Comparison of ENCODE assay signal across 8 cellular contexts in genomic region chr14:99524804-99525698, GRCh38. TPM values are rescaled to one million over a fixed set of nuclear protein-coding genes. Genes with fewer than 3 reads are reported as not detected.
A peak's percentile ranks its signal among the peaks of the same experiment; 100 is the strongest.
DNase-seq lines count a peak whose midpoint lies in the region; FAIRE-seq and TF ChIP-seq lines count a peak whose summit lies in the region.

No MANE protein-coding gene starts in this region.

- CTCF ChIA-PET in A673 (lab: Charles Lee) = no interaction called here

- H3K4me3 ChIP-seq in A673 (ENCODE audit: low read depth, low read length, poor library complexity, severe bottlenecking) (no peak overlapping the region), keratinocyte (ENCODE audit: control insufficient read depth in 2 of 3, extremely low read depth in 1 of 3, insufficient read depth in 2 of 3, low read depth in 1 of 3, low read length in 3 of 3) (no peak overlapping the region)

- H3T11ph ChIP-seq in H9 (ENCODE audit: low read length) = no peak overlapping the region

- H3K4me1 Mint-ChIP-seq in H9 = peaks cover 59 to 79% of the 10 kb centered on the region in 2 experiments
- peaks cover 7% of the 10 kb centered on the region for H3K4me1 Mint-ChIP-seq in activated T-helper 1 cell treated with anti-CD3 and anti-CD28 coated beads, Interleukin-12 subunit alpha, Interleukin-12 subunit beta, Interleukin-2, Interleukin-4 antibody, amounts not matched to agents 30 ng/mL and 10 ng/mL and 1 ng/mL, durations not matched to agents 14 hours and 24 hours and 36 hours (ENCODE audit: low read depth)

- no peak overlapping the region for H3K56ac ChIP-seq in H9 (ENCODE audit: insufficient read length, low read depth, low read length)

- POLR2A ChIA-PET in A673 (lab: Charles Lee; ENCODE audit: low non-redundant PET) = no interaction called here

- H2AFZ ChIP-seq in H9 (ENCODE audit: low read length) (no peak overlapping the region), keratinocyte (ENCODE audit: control insufficient read depth, low read length) (no peak overlapping the region)

- intact Hi-C loops in A673 (cut with micrococcal nuclease; ENCODE audit: unreplicated experiment) = no loop called here
- intact Hi-C loops in activated T-helper 1 cell treated with anti-CD3 and anti-CD28 coated beads, Interleukin-12 subunit alpha, Interleukin-12 subunit beta, Interleukin-2, Interleukin-4 antibody, amounts not matched to agents 30 ng/mL and 10 ng/mL and 1 ng/mL, durations not matched to agents 14 hours and 24 hours and 36 hours (cut with micrococcal nuclease) = no loop called here

- H3K27ac ChIP-seq in A673 (ENCODE audit: low read depth, low read length, poor library complexity, severe bottlenecking) (no peak overlapping the region), H9 (ENCODE audit: insufficient read length, low read depth, low read length) (no peak overlapping the region), keratinocyte (ENCODE audit: control insufficient read depth, insufficient read depth, low read length) (no peak overlapping the region)

- no peaks in the 10 kb centered on the region for H3K9me3 ChIP-seq in A673 (ENCODE audit: low read depth, low read length, poor library complexity, severe bottlenecking)
- no peaks in the 10 kb centered on the region for H3K9me3 ChIP-seq in H9 (ENCODE audit: control insufficient read depth, low read depth, low read length)
- no peaks in the 10 kb centered on the region for H3K9me3 ChIP-seq in keratinocyte (ENCODE audit: control insufficient read depth, low read depth, low read length)

- H3K79me1 ChIP-seq in H9 (ENCODE audit: insufficient read depth, low read depth, low read length, poor library complexity, severe bottlenecking) = no peaks in the 10 kb centered on the region

- H3K23ac ChIP-seq in H9 (ENCODE audit: insufficient read length, low read depth, low read length) = no peak overlapping the region

- no peak overlapping the region for H4K5ac ChIP-seq in H9 (ENCODE audit: insufficient read length, low read depth, low read length)

- no peak overlapping the region for H2AK5ac ChIP-seq in H9 (ENCODE audit: insufficient read length, low read length)

- dilution Hi-C loops in keratinocyte (cut with MboI; ENCODE audit: extremely low pct_ligation_motif_present, low sequenced_read_pairs) = no loop called here

- H2BK120ac ChIP-seq in H9 (ENCODE audit: low read depth, low read length, poor library complexity, severe bottlenecking) = no peak overlapping the region

- H2BK5ac ChIP-seq in H9 (ENCODE audit: insufficient read length, low read length) = no peak overlapping the region

- no peak overlapping the region for H3K4ac ChIP-seq in H9 (ENCODE audit: low read depth, low read length)

- no peaks in the 10 kb centered on the region for H3K9me1 ChIP-seq in keratinocyte (ENCODE audit: control insufficient read depth, extremely low read depth, insufficient read depth, low read length)

- BruUV-seq in A673 (replicated peaks; lab: Mats Ljungman, UMichigan) = no TSS peak

- no peak overlapping the region for H3K14ac ChIP-seq in H9 (ENCODE audit: insufficient read depth, low read length)

- H3K36me3 Mint-ChIP-seq in H9 (ENCODE audit: insufficient read depth in 1 of 3, low read depth in 3 of 3) = peaks cover 0 to 7% (median 0%) of the 10 kb centered on the region in 3 experiments; a peak in 2 of 7 replicates
- H3K36me3 Mint-ChIP-seq in activated T-helper 1 cell treated with anti-CD3 and anti-CD28 coated beads, Interleukin-12 subunit alpha, Interleukin-12 subunit beta, Interleukin-2, Interleukin-4 antibody, amounts not matched to agents 30 ng/mL and 10 ng/mL and 1 ng/mL, durations not matched to agents 14 hours and 24 hours and 36 hours (ENCODE audit: low read depth) = no peaks in the 10 kb centered on the region

- peak overlapping the region in 1 of 2 experiments; percentile 29; a peak in 1 of 5 replicates for H3K4me3 Mint-ChIP-seq in H9
- no peak overlapping the region for H3K4me3 Mint-ChIP-seq in activated T-helper 1 cell treated with anti-CD3 and anti-CD28 coated beads, Interleukin-12 subunit alpha, Interleukin-12 subunit beta, Interleukin-2, Interleukin-4 antibody, amounts not matched to agents 30 ng/mL and 10 ng/mL and 1 ng/mL, durations not matched to agents 14 hours and 24 hours and 36 hours

- H3K27me3 ChIP-seq in A673 (replicated peaks; ENCODE audit: insufficient read depth, low read depth, low read length, poor library complexity) = no peaks in the 10 kb centered on the region
- H3K27me3 ChIP-seq in H9 (ENCODE audit: insufficient read depth, low read length) = no peaks in the 10 kb centered on the region
- no peaks in the 10 kb centered on the region for H3K27me3 ChIP-seq in keratinocyte (ENCODE audit: control insufficient read depth, extremely low read depth, insufficient read depth, low read length)

- no peak overlapping the region for H2BK15ac ChIP-seq in H9 (ENCODE audit: low read depth, low read length)

- H4K91ac ChIP-seq in H9 (ENCODE audit: insufficient read length, low read depth, low read length) = no peak overlapping the region

- no peak for FAIRE-seq in keratinocyte (lab: Jason Lieb, UNC)
- FAIRE-seq in HTR-8/SVneo (lab: Jason Lieb, UNC) = no peak

- H3K4me1 ChIP-seq in A673 (ENCODE audit: insufficient read depth, low read length, poor library complexity, severe bottlenecking) (peaks cover 11% of the 10 kb centered on the region), H9 (ENCODE audit: insufficient read depth, low read length) (peaks cover 11% of the 10 kb centered on the region; the same call in 1 of the 2 replicates), keratinocyte (ENCODE audit: control insufficient read depth, extremely low read depth, insufficient read depth, low read length) (peaks cover 4% of the 10 kb centered on the region)

- H3K4me2 ChIP-seq in H9 (ENCODE audit: insufficient read depth, insufficient read length, low read length) (no peak overlapping the region), keratinocyte (ENCODE audit: control insufficient read depth, extremely low read depth, insufficient read depth, low read depth, low read length) (no peak overlapping the region)

- no peaks in the 10 kb centered on the region for H3K23me2 ChIP-seq in H9 (ENCODE audit: insufficient read length, low read depth, low read length, poor library complexity, severe bottlenecking)

- H3K36me3 ChIP-seq in A673 (ENCODE audit: insufficient read depth, low read length, poor library complexity, severe bottlenecking) (no peaks in the 10 kb centered on the region), keratinocyte (ENCODE audit: control insufficient read depth in 2 of 2, extremely low read depth in 1 of 2, insufficient read depth in 2 of 2, low read length in 2 of 2) (peaks cover 2% of the 10 kb centered on the region in 2 experiments)

- no peak overlapping the region for H2BK20ac ChIP-seq in H9 (ENCODE audit: low read depth, low read length, poor library complexity, severe bottlenecking)

- H2BK12ac ChIP-seq in H9 (ENCODE audit: insufficient read length, low read depth, low read length) = no peak overlapping the region

- WGBS in H9 (ENCODE audit: extremely low coverage, insufficient read length, low lambda C conversion rate) = no CpG with 5 or more reads among the region's 17 CpGs

- peak; percentile 43 for DNase-seq in A673 (ENCODE audit: low spot score)
- DNase-seq in H9 = no peak
- DNase-seq in activated T-helper 1 cell treated with anti-CD3 and anti-CD28 coated beads, Interleukin-12 subunit alpha, Interleukin-12 subunit beta, Interleukin-2, Interleukin-4 antibody, amounts not matched to agents 30 ng/mL and 10 ng/mL and 1 ng/mL, durations not matched to agents 14 hours and 24 hours and 36 hours (ENCODE audit: low spot score) = no peak
- DNase-seq in keratinocyte (ENCODE audit: low read depth, low spot score) = no peak
- DNase-seq in KG1 (lab: John Stamatoyannopoulos, UW) = no peak
- no peak for DNase-seq in DMS79 treated with DMSO at 0.1 percent for 48 hours (lab: John Stamatoyannopoulos, UW)
- DNase-seq in HTR-8/SVneo (ENCODE audit: insufficient read length, low spot score) = no peak
- no peak for DNase-seq in ecto neural progenitor cell (ENCODE audit: low spot score)

- H3K79me2 ChIP-seq in H9 (ENCODE audit: insufficient read depth, low read length) (no peaks in the 10 kb centered on the region), keratinocyte (ENCODE audit: control insufficient read depth, insufficient read depth, low read length) (peaks cover 29% of the 10 kb centered on the region)

- H3K9ac ChIP-seq in H9 (ENCODE audit: extremely low read depth, insufficient read length, low read length) = no peak overlapping the region
- H3K9ac ChIP-seq in keratinocyte (ENCODE audit: control insufficient read depth, extremely low read depth, insufficient read depth, low read length) = no peak overlapping the region

- no peak overlapping the region for H3K18ac ChIP-seq in H9 (ENCODE audit: insufficient read length, low read depth, low read length)

- H4K20me1 ChIP-seq in H9 (ENCODE audit: control insufficient read depth, insufficient read depth, insufficient read length) (no peaks in the 10 kb centered on the region), keratinocyte (ENCODE audit: control insufficient read depth, extremely low read depth, insufficient read depth, low read length) (peaks cover 5% of the 10 kb centered on the region)

- H4K8ac ChIP-seq in H9 (replicated peaks; ENCODE audit: insufficient read length, low read depth, low read length) = no peak overlapping the region

- no peaks in the 10 kb centered on the region; the same call in 1 of the 2 replicates for H3K27me3 Mint-ChIP-seq in H9 (ENCODE audit: low read depth)
- H3K27me3 Mint-ChIP-seq in activated T-helper 1 cell treated with anti-CD3 and anti-CD28 coated beads, Interleukin-12 subunit alpha, Interleukin-12 subunit beta, Interleukin-2, Interleukin-4 antibody, amounts not matched to agents 30 ng/mL and 10 ng/mL and 1 ng/mL, durations not matched to agents 14 hours and 24 hours and 36 hours (ENCODE audit: insufficient read depth) = no peaks in the 10 kb centered on the region

- H3K9me3 Mint-ChIP-seq in H9 = no peaks in the 10 kb centered on the region
- H3K9me3 Mint-ChIP-seq in activated T-helper 1 cell treated with anti-CD3 and anti-CD28 coated beads, Interleukin-12 subunit alpha, Interleukin-12 subunit beta, Interleukin-2, Interleukin-4 antibody, amounts not matched to agents 30 ng/mL and 10 ng/mL and 1 ng/mL, durations not matched to agents 14 hours and 24 hours and 36 hours = no peaks in the 10 kb centered on the region

- peak overlapping the region in 1 of 3 experiments; percentile 82; a peak in 1 of 7 replicates for H3K27ac Mint-ChIP-seq in H9
- H3K27ac Mint-ChIP-seq in activated T-helper 1 cell treated with anti-CD3 and anti-CD28 coated beads, Interleukin-12 subunit alpha, Interleukin-12 subunit beta, Interleukin-2, Interleukin-4 antibody, amounts not matched to agents 30 ng/mL and 10 ng/mL and 1 ng/mL, durations not matched to agents 14 hours and 24 hours and 36 hours = peak overlapping the region; percentile 65

- peak; percentile 21; the same call in 1 of the 2 replicates for TF ChIP-seq CTCF in A673 (conservative IDR thresholded peaks at IDR 0.05; ENCODE audit: low read depth, low read length)
- peak; percentile 48; the same call in 2 of the 3 replicates for TF ChIP-seq CTCF in H9 (conservative IDR thresholded peaks at IDR 0.05)
- TF ChIP-seq CTCF in keratinocyte (optimal IDR thresholded peaks at IDR 0.05 in 1 of 3, IDR thresholded peaks at IDR 0.05 in 1 of 3, conservative IDR thresholded peaks at IDR 0.05 in 1 of 3; ENCODE audit: extremely low read depth in 1 of 3, insufficient read depth in 2 of 3, low read length in 3 of 3) = peak; percentile 16 to 46 (median 21)

RNA-seq across cellular contexts. Expression of gene CCNK, which starts 43.8 kb away (rescaled TPM):
- 88.0 and 88.2 TPM in 2 replicates for total RNA-seq in A673 (2021)
- 76.9 and 80.1 TPM in 2 replicates for total RNA-seq in H9 (2021)
- total RNA-seq in activated T-helper 1 cell treated with anti-CD3 and anti-CD28 coated beads, Interleukin-12 subunit alpha, Interleukin-12 subunit beta, Interleukin-2, Interleukin-4 antibody, amounts not matched to agents 30 ng/mL and 10 ng/mL and 1 ng/mL, durations not matched to agents 14 hours and 24 hours and 36 hours = 80.8 and 87.1 TPM in 2 replicates
- polyA plus RNA-seq in keratinocyte = 6.6 to 12.8 TPM (median 11.5 TPM) in 3 replicates
- polyA plus RNA-seq in keratinocyte (2011; ENCODE audit: low read depth) = 21.4 TPM
- 26.7 and 29.1 TPM in 2 replicates for polyA plus RNA-seq in keratinocyte (2011; cell fraction: cytosol; rRNA removed)
- polyA plus RNA-seq in keratinocyte (2011; cell fraction: nucleus; rRNA removed) = 36.2 and 39.2 TPM in 2 replicates
- polyA plus RNA-seq in keratinocyte (2012; ENCODE audit: low replicate concordance) = 40.6 and 57.1 TPM in 2 replicates
- 9.9 to 48.2 TPM (median 41.3 TPM) in 3 replicates for polyA minus RNA-seq in keratinocyte
- 19.4 TPM for polyA minus RNA-seq in keratinocyte (2011; cell fraction: cytosol; rRNA and poly(A)+ RNA removed)
- polyA minus RNA-seq in keratinocyte (2011; cell fraction: nucleus; rRNA and poly(A)+ RNA removed) = 19.5 and 34.2 TPM in 2 replicates

RNA-seq across cellular contexts. Expression of gene SETD3, which starts 44.4 kb away (rescaled TPM):
- total RNA-seq in A673 (2021) = 46.4 and 48.4 TPM in 2 replicates
- 53.7 and 56.7 TPM in 2 replicates for total RNA-seq in H9 (2021)
- 60.6 and 61.7 TPM in 2 replicates for total RNA-seq in activated T-helper 1 cell treated with anti-CD3 and anti-CD28 coated beads, Interleukin-12 subunit alpha, Interleukin-12 subunit beta, Interleukin-2, Interleukin-4 antibody, amounts not matched to agents 30 ng/mL and 10 ng/mL and 1 ng/mL, durations not matched to agents 14 hours and 24 hours and 36 hours
- 39.4 to 48.1 TPM (median 46.9 TPM) in 3 replicates for polyA plus RNA-seq in keratinocyte
- polyA plus RNA-seq in keratinocyte (2011; ENCODE audit: low read depth) = 28.5 TPM
- 33.7 and 49.2 TPM in 2 replicates for polyA plus RNA-seq in keratinocyte (2011; cell fraction: cytosol; rRNA removed)
- 25.4 and 26.8 TPM in 2 replicates for polyA plus RNA-seq in keratinocyte (2011; cell fraction: nucleus; rRNA removed)
- 37.5 and 39.2 TPM in 2 replicates for polyA plus RNA-seq in keratinocyte (2012; ENCODE audit: low replicate concordance)
- 23.9 to 47.4 TPM (median 44.7 TPM) in 3 replicates for polyA minus RNA-seq in keratinocyte
- polyA minus RNA-seq in keratinocyte (2011; cell fraction: cytosol; rRNA and poly(A)+ RNA removed) = 43.2 TPM
- 14.7 and 34.4 TPM in 2 replicates for polyA minus RNA-seq in keratinocyte (2011; cell fraction: nucleus; rRNA and poly(A)+ RNA removed)
